ENCODE assay signal across 8 cellular contexts in the genomic region with DNA sequence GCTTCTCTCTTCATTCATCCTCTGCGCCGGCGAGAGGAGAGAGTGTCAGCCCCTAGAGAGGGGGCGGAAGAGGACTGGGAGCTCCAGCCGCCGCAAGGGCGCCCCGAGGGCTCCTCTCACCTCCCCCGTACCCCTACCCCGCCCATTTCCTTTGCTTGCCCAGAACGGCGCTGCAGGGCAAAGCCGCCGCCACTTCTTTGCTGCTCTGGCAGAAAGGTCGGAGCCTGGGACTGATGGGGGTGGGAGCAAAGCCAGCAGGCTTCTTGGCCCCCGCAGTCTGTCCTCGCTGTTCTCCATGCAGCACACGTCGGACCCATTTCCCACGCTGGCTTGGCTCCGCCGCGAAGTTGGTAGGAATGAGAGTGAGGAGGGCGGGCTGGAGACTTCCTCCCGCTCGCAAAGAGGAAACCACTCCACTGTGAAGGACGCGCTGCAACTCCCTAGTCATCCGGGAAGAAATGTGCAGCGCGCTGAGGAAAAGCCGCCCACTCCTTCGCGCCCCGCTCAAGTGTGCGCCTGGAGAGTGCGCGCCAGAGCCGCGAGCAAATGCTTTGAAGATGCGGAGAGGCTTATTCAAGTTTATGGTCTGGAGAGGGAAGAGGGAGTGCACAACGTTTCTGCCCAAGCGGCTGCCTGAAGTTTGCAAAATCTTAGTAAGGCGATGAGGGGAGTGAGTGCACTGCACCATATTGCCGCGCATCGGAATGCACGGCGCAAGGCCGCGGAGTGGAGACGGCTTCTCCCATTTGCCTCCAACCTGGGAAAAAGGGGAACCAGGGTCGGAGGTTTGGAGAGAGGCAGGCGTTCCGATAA. TPM values are rescaled to one million over a fixed set of nuclear protein-coding genes. Genes with fewer than 3 reads are reported as not detected.
DNase-seq lines count a peak whose midpoint lies in the region; ATAC-seq and TF ChIP-seq lines count a peak whose summit lies in the region.

No MANE protein-coding gene starts in this region.

- H3K4me1 ChIP-seq in CD8-positive, alpha-beta T cell (ENCODE audit: insufficient read depth, low read length), result peaks cover 26% of the 10 kb centered on the region
- peaks cover 6% of the 10 kb centered on the region for H3K4me1 ChIP-seq in Panc1 (ENCODE audit: control insufficient read depth, insufficient read depth, low read length)

- TF ChIP-seq CTCF in CD8-positive, alpha-beta T cell (IDR thresholded peaks at IDR 0.05), result no peak
- no peak for TF ChIP-seq CTCF in Panc1 (IDR thresholded peaks at IDR 0.05)
- TF ChIP-seq CTCF in coronary artery (IDR thresholded peaks at IDR 0.05), result no peak

- POLR2A ChIA-PET in CD8-positive, alpha-beta T cell (lab: Charles Lee), result no interaction called here
- POLR2A ChIA-PET in Panc1 (lab: Charles Lee), result no interaction called here

- H3K36me3 ChIP-seq in CD8-positive, alpha-beta T cell (ENCODE audit: insufficient read depth, low read length), result no peaks in the 10 kb centered on the region
- no peaks in the 10 kb centered on the region for H3K36me3 ChIP-seq in Panc1 (ENCODE audit: control insufficient read depth, insufficient read depth, low read length)

- no peak overlapping the region for H3K27ac Mint-ChIP-seq in CD8-positive, alpha-beta T cell
- H3K27ac Mint-ChIP-seq in stimulated activated effector memory CD8-positive, alpha-beta T cell treated with anti-CD3 and anti-CD28 coated beads, Interleukin-12 subunit alpha, Interleukin-12 subunit beta, amount 100 ng/mL, for 72 hours, result no peak overlapping the region

- no peak for DNase-seq in CD8-positive, alpha-beta T cell
- no peak for DNase-seq in Panc1 (ENCODE audit: low read depth, low spot score)
- DNase-seq in coronary artery (ENCODE audit: low spot score), result no peak
- DNase-seq in left colon, result peak; percentile 30 to 33
- no peak for DNase-seq in stimulated activated effector memory CD8-positive, alpha-beta T cell treated with anti-CD3 and anti-CD28 coated beads, Interleukin-12 subunit alpha, Interleukin-12 subunit beta, amount 100 ng/mL, for 72 hours (ENCODE audit: low spot score in 2 of 2)
- DNase-seq in NCI-H2107 (lab: John Stamatoyannopoulos, UW), result no peak
- DNase-seq in SW480 (ENCODE audit: low spot score), result no peak

- H3K9me3 ChIP-seq in CD8-positive, alpha-beta T cell (ENCODE audit: low read length), result no peaks in the 10 kb centered on the region
- H3K9me3 ChIP-seq in Panc1 (ENCODE audit: control insufficient read depth, insufficient read depth, low read depth, low read length), result no peaks in the 10 kb centered on the region

- peak overlapping the region; percentile 73 for H3K4me3 Mint-ChIP-seq in CD8-positive, alpha-beta T cell
- H3K4me3 Mint-ChIP-seq in stimulated activated effector memory CD8-positive, alpha-beta T cell treated with anti-CD3 and anti-CD28 coated beads, Interleukin-12 subunit alpha, Interleukin-12 subunit beta, amount 100 ng/mL, for 72 hours, result peak overlapping the region; percentile 59

- no peaks in the 10 kb centered on the region for H3K9me3 Mint-ChIP-seq in CD8-positive, alpha-beta T cell
- peaks cover 2% of the 10 kb centered on the region for H3K9me3 Mint-ChIP-seq in stimulated activated effector memory CD8-positive, alpha-beta T cell treated with anti-CD3 and anti-CD28 coated beads, Interleukin-12 subunit alpha, Interleukin-12 subunit beta, amount 100 ng/mL, for 72 hours

- CTCF ChIA-PET in CD8-positive, alpha-beta T cell (lab: Charles Lee), result no interaction called here
- CTCF ChIA-PET in Panc1 (lab: Charles Lee), result no interaction called here

- in situ Hi-C loops in Panc1 (cut with HindIII; ENCODE audit: low pct_unique_long_range_greater_than_20kb, low sequenced_read_pairs), result no loop called here

- no TSS peak for BruUV-seq in Panc1 (replicated peaks; lab: Mats Ljungman, UMichigan)

- peaks cover 30% of the 10 kb centered on the region for H3K27me3 Mint-ChIP-seq in CD8-positive, alpha-beta T cell (ENCODE audit: low read depth)

- no peak overlapping the region for H3K27ac ChIP-seq in CD8-positive, alpha-beta T cell (ENCODE audit: low read depth, low read length)
- H3K27ac ChIP-seq in Panc1 (ENCODE audit: low read length) (peak overlapping the region; percentile 81), coronary artery (peak overlapping the region; percentile 47 to 93)

- H3K27me3 ChIP-seq in CD8-positive, alpha-beta T cell (ENCODE audit: insufficient read depth, low read length), result peaks cover 24% of the 10 kb centered on the region
- no peaks in the 10 kb centered on the region for H3K27me3 ChIP-seq in Panc1 (ENCODE audit: control insufficient read depth, insufficient read depth, low read length)

- no peak for ATAC-seq in CD8-positive, alpha-beta T cell
- ATAC-seq in GM21786 (IDR thresholded peaks at IDR 0.05; ENCODE audit: unreplicated experiment), result peak; percentile 36
- ATAC-seq in Panc1, result peak; percentile 46
- peak; percentile 24 for ATAC-seq in left colon
- peak; percentile 53 for ATAC-seq in stimulated activated effector memory CD8-positive, alpha-beta T cell treated with anti-CD3 and anti-CD28 coated beads, Interleukin-12 subunit alpha, Interleukin-12 subunit beta, amount 100 ng/mL, for 72 hours

- H3K36me3 Mint-ChIP-seq in CD8-positive, alpha-beta T cell, result no peaks in the 10 kb centered on the region
- H3K36me3 Mint-ChIP-seq in stimulated activated effector memory CD8-positive, alpha-beta T cell treated with anti-CD3 and anti-CD28 coated beads, Interleukin-12 subunit alpha, Interleukin-12 subunit beta, amount 100 ng/mL, for 72 hours, result peaks cover 10% of the 10 kb centered on the region

- H3K4me1 Mint-ChIP-seq in CD8-positive, alpha-beta T cell (ENCODE audit: low read depth), result peaks cover 32% of the 10 kb centered on the region
- H3K4me1 Mint-ChIP-seq in stimulated activated effector memory CD8-positive, alpha-beta T cell treated with anti-CD3 and anti-CD28 coated beads, Interleukin-12 subunit alpha, Interleukin-12 subunit beta, amount 100 ng/mL, for 72 hours, result peaks cover 6% of the 10 kb centered on the region

- peak overlapping the region; percentile 52 for H3K4me3 ChIP-seq in CD8-positive, alpha-beta T cell (ENCODE audit: low read depth, low read length)
- H3K4me3 ChIP-seq in Panc1 (ENCODE audit: low read depth in 2 of 2, low read length in 2 of 2) (peak overlapping the region; percentile 59 to 74), coronary artery (peak overlapping the region; percentile 91)

- intact Hi-C loops in CD8-positive, alpha-beta T cell (cut with DNase I, micrococcal nuclease), result no loop called here
- intact Hi-C loops in Panc1 (cut with micrococcal nuclease; ENCODE audit: unreplicated experiment), result loop anchor here (10.0 kb wide), 1 partner anchor 1397 kb away; no protein-coding TSS in a partner anchor
- intact Hi-C loops in left colon (cut with DNase I, micrococcal nuclease), result no loop called here

RNA-seq across cellular contexts. Expression of a gene that starts 2.8 kb away (rescaled TPM):
- total RNA-seq in CD8-positive, alpha-beta T cell, result not detected
- total RNA-seq in Panc1 (2021; ENCODE audit: unreplicated experiment), result 31.6 TPM
- 22.1 TPM for polyA plus RNA-seq in Panc1 (2012; ENCODE audit: insufficient read length)
- total RNA-seq in left colon, result 10 to 100 TPM in 1 of 2 donors, 1 to 10 TPM in 1; 2.6 to 15.6 TPM

Comparison
In these comparisons a context has a peak if more than half of its experiments do, and no peak if none do; other contexts are left out.
1. DNase-seq: peak in left colon (2 of 2); none in CD8-positive, alpha-beta T cell (0 of 7), Panc1 (single experiment), coronary artery (single experiment), stimulated activated effector memory CD8-positive, alpha-beta T cell treated with anti-CD3 and anti-CD28 coated beads, Interleukin-12 subunit alpha, Interleukin-12 subunit beta, amount 100 ng/mL, for 72 hours (0 of 2), NCI-H2107 (single experiment) and SW480 (single experiment).
2. Peak in every context shown above with its lines, with median percentiles within 50 percentile points of each other: H3K4me3 ChIP-seq.